Comparison of ENCODE assay signal across 2 cellular contexts in genomic region chr21:14864211-14865021, GRCh38.
TF ChIP-seq lines count a peak whose summit lies in the region.

No MANE protein-coding gene starts in this region.

TF ChIP-seq in GM23338, 12 proteins besides CTCF, POLR2A, EP300 and RAD21:
- 0 out of 2 replicates have a peak, but pooled peaks have one; percentile 21 for TF ChIP-seq ZNF462 (CRISPR knock-in tag; IDR thresholded peaks at IDR 0.05)
- TF ChIP-seq JUNB (IDR thresholded peaks at IDR 0.05; ENCODE audit: unreplicated experiment), result no peak

TF ChIP-seq in endothelial cell of umbilical vein, 7 proteins besides CTCF, POLR2A, EP300 and RAD21 (continued from another document):
- TF ChIP-seq POLR2AphosphoS5 (IDR thresholded peaks at IDR 0.05; ENCODE audit: insufficient read depth, low read depth, low read length), result no peak
